9 cellular contexts compared by ENCODE assay signal in genomic region chr7:111137296-111138195, GRCh38. TPM values are rescaled to one million over a fixed set of nuclear protein-coding genes. Genes with fewer than 3 reads are reported as not detected.
DNase-seq lines count a peak whose midpoint lies in the region; ATAC-seq lines count a peak whose summit lies in the region.
"Had no signal": no experiment of that assay in that cellular context is flagged by ENCODE, and none has a peak within 500 bp of the region (broad histone marks: within the 10 kb centered on the region; RNA-seq: fewer than 3 reads in every experiment).

No MANE protein-coding gene starts in this region.

- H3K4me3 Mint-ChIP-seq in activated naive CD8-positive, alpha-beta T cell treated with anti-CD3 and anti-CD28 coated beads for 36 hours = peak overlapping the region; percentile 55
- H3K4me3 Mint-ChIP-seq in naive thymus-derived CD4-positive, alpha-beta T cell = peak overlapping the region in 4 of 10 donors; percentile 45 to 56 (median 48)

- peaks cover 34% of the 10 kb centered on the region for H3K4me1 Mint-ChIP-seq in activated naive CD8-positive, alpha-beta T cell treated with anti-CD3 and anti-CD28 coated beads for 36 hours
- peaks cover 4 to 35% (median 20%) of the 10 kb centered on the region in 7 donors for H3K4me1 Mint-ChIP-seq in naive thymus-derived CD4-positive, alpha-beta T cell

- no peaks in the 10 kb centered on the region for H3K27me3 ChIP-seq in naive thymus-derived CD4-positive, alpha-beta T cell (ENCODE audit: control insufficient read depth in 2 of 2, insufficient read depth in 2 of 2, low read length in 2 of 2)

- H3K36me3 Mint-ChIP-seq in activated naive CD8-positive, alpha-beta T cell treated with anti-CD3 and anti-CD28 coated beads for 36 hours = peaks cover 12% of the 10 kb centered on the region
- no peaks in the 10 kb centered on the region for H3K36me3 Mint-ChIP-seq in naive thymus-derived CD4-positive, alpha-beta T cell

- intact Hi-C loops in naive thymus-derived CD4-positive, alpha-beta T cell (cut with micrococcal nuclease) = loop anchor here (1.0 to 5.0 kb wide), 2 partner anchors 11 to 45 kb away; partner anchors contain the start of gene LRRN3 (in 1 of the 2)

- H3K9me3 Mint-ChIP-seq in activated naive CD8-positive, alpha-beta T cell treated with anti-CD3 and anti-CD28 coated beads for 36 hours = no peaks in the 10 kb centered on the region
- no peaks in the 10 kb centered on the region for H3K9me3 Mint-ChIP-seq in naive thymus-derived CD4-positive, alpha-beta T cell

- DNase-seq in Daoy (ENCODE audit: low read depth) = peak; percentile 91
- peak; percentile 34 for DNase-seq in LHCN-M2 (ENCODE audit: low read depth)
- peak; percentile 52 for DNase-seq in activated naive CD8-positive, alpha-beta T cell treated with anti-CD3 and anti-CD28 coated beads for 36 hours
- DNase-seq in naive thymus-derived CD4-positive, alpha-beta T cell = peak in 3 of 9 donors; percentile 4 to 53 (median 10)
- no peak for DNase-seq in NCI-H1436 treated with DMSO at 0.1 percent for 48 hours (lab: John Stamatoyannopoulos, UW)
- DNase-seq in DMS53 (lab: John Stamatoyannopoulos, UW) = no peak
- DNase-seq in NCI-H446 (lab: John Stamatoyannopoulos, UW) = no peak

- H3K4me1 ChIP-seq in naive thymus-derived CD4-positive, alpha-beta T cell (ENCODE audit: control insufficient read depth in 2 of 2, insufficient read depth in 2 of 2, low read length in 2 of 2) = peaks cover 6 to 14% of the 10 kb centered on the region in 2 donors

- POLR2A ChIA-PET in naive thymus-derived CD4-positive, alpha-beta T cell (lab: Charles Lee) = interaction anchor here (0.5 to 1.6 kb wide), 2 partner anchors 12 to 316 kb away, joined by 4 to 6 read pairs; no protein-coding TSS in a partner anchor

- no peaks in the 10 kb centered on the region for H3K9me3 ChIP-seq in naive thymus-derived CD4-positive, alpha-beta T cell (ENCODE audit: control insufficient read depth in 2 of 3, low read length in 3 of 3)
- H3K9me3 ChIP-seq: HAP-1 had no signal

- no peak overlapping the region for H3K4me3 ChIP-seq in naive thymus-derived CD4-positive, alpha-beta T cell (ENCODE audit: low read length)
- H3K4me3 ChIP-seq: HAP-1 had no signal

- H3K36me3 ChIP-seq in naive thymus-derived CD4-positive, alpha-beta T cell (ENCODE audit: control insufficient read depth in 2 of 3, insufficient read depth in 3 of 3, low read length in 3 of 3) = no peaks in the 10 kb centered on the region
- H3K36me3 ChIP-seq: HAP-1 had no signal

- H3K27ac ChIP-seq in naive thymus-derived CD4-positive, alpha-beta T cell (ENCODE audit: low read depth, low read length) = no peak overlapping the region

- no peaks in the 10 kb centered on the region for H3K27me3 Mint-ChIP-seq in activated naive CD8-positive, alpha-beta T cell treated with anti-CD3 and anti-CD28 coated beads for 36 hours
- no peaks in the 10 kb centered on the region for H3K27me3 Mint-ChIP-seq in naive thymus-derived CD4-positive, alpha-beta T cell

- ATAC-seq in GM21619 (IDR thresholded peaks at IDR 0.05; ENCODE audit: unreplicated experiment) = peak; percentile 77
- ATAC-seq in naive thymus-derived CD4-positive, alpha-beta T cell = peak; percentile 60

- CTCF ChIA-PET in naive thymus-derived CD4-positive, alpha-beta T cell (lab: Charles Lee) = interaction anchor here (0.6 to 1.0 kb wide), 2 partner anchors 39 to 542 kb away, joined by 3 read pairs; no protein-coding TSS in a partner anchor

- peak overlapping the region; percentile 95 for H3K27ac Mint-ChIP-seq in activated naive CD8-positive, alpha-beta T cell treated with anti-CD3 and anti-CD28 coated beads for 36 hours
- H3K27ac Mint-ChIP-seq in naive thymus-derived CD4-positive, alpha-beta T cell = peak overlapping the region in 4 of 9 donors; percentile 22 to 83 (median 60)

RNA-seq across cellular contexts. Expression of gene LRRN3, which starts 46.6 kb away (rescaled TPM):
- 20.0 and 26.1 TPM in 2 replicates for total RNA-seq in Daoy (2014; rRNA removed; shearing (Covaris generic))
- total RNA-seq in LHCN-M2 (2014; rRNA removed) = 0.64 and 0.69 TPM in 2 replicates
- polyA plus RNA-seq in LHCN-M2 (2012) = 0.07 TPM
- total RNA-seq in activated naive CD8-positive, alpha-beta T cell treated with anti-CD3 and anti-CD28 coated beads for 36 hours = 10 to 100 TPM; 89.3 to 93.6 TPM
- 100 to 1,000 TPM in 3 of 5 experiments, 10 to 100 TPM in 1, 1 to 10 TPM in 1; 7.6 to 288 (median 227) TPM for total RNA-seq in naive thymus-derived CD4-positive, alpha-beta T cell
- 100 to 1,000 TPM; 169 to 173 TPM for polyA plus RNA-seq in naive thymus-derived CD4-positive, alpha-beta T cell

Comparison
In these comparisons a context has a peak if more than half of its experiments do, and no peak if none do; other contexts are left out.
1. DNase-seq: peak in Daoy (single experiment), LHCN-M2 (single experiment) and activated naive CD8-positive, alpha-beta T cell treated with anti-CD3 and anti-CD28 coated beads for 36 hours (single experiment); none in NCI-H1436 treated with DMSO at 0.1 percent for 48 hours (single experiment), DMS53 (single experiment) and NCI-H446 (0 of 2).